ENCODE assay signal across 7 cellular contexts in the genomic region with DNA sequence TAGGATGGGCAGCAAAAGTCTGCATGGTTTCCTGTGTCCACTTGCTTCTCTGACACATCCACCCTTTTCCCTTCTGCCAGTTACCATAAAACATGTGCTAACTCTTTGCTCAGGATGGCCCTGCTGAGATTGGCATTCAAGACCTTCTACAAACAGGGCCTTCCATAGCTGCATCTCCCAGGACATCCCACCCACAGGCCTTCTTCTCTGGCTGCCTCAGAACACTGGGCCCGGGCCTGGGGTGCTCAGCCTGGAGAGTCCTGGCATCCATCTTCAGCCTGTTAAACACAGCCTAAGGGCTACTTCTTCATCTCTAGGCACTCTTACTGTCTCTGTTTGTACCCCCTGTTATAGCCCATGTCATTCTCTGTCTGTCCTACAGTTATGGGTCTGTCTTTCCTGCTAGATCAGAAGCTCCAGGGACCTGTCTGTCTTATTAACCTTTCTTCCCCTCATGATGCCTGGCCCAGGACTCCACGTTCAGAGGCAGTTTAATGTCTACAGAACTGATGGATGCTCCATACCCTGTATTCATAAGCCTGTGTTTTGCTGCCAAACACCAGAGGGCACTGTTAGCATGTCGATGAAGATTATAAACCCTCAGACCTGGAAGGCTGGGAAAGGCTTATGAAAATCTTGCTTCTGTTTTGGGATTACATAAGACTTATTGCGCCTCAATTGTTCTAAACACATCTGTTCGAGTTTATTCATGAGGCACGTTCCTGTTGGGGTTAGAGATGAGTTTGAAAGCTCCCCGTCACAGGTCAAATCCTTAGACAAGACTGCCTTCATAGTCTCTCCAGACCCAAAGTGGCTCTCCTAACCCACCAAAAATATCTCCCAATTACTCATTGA. TPM values are rescaled to one million over a fixed set of nuclear protein-coding genes. Genes with fewer than 3 reads are reported as not detected.
A peak's percentile ranks its signal among the peaks of the same experiment; 100 is the strongest.
DNase-seq lines count a peak whose midpoint lies in the region; ATAC-seq and TF ChIP-seq lines count a peak whose summit lies in the region.

No MANE protein-coding gene starts in this region.

- H3K79me2 ChIP-seq in DOHH2 (ENCODE audit: control insufficient read depth, low read length): no peaks in the 10 kb centered on the region

- no peak overlapping the region for H3K4me2 ChIP-seq in DOHH2 (ENCODE audit: low read length)

- H3K4me3 Mint-ChIP-seq in chondrocyte (ENCODE audit: unreplicated experiment): no peak overlapping the region

- no peaks in the 10 kb centered on the region for H3F3A ChIP-seq in DOHH2 (ENCODE audit: control insufficient read depth, insufficient read depth)

- peak; percentile 86 for TF ChIP-seq CTCF in DOHH2 (IDR thresholded peaks at IDR 0.05; ENCODE audit: low read depth, low read length, poor library complexity, severe bottlenecking)
- TF ChIP-seq CTCF in RWPE2 (IDR thresholded peaks at IDR 0.05; ENCODE audit: poor library complexity, severe bottlenecking): peak; percentile 78
- peak; percentile 89 for TF ChIP-seq CTCF in chondrocyte (IDR thresholded peaks at IDR 0.05)

- DNase-seq in HT1080 (ENCODE audit: low read depth): peak; percentile 43
- DNase-seq in RWPE2 (ENCODE audit: low spot score): no peak
- DNase-seq in chondrocyte (ENCODE audit: low spot score): no peak
- DNase-seq in left kidney (ENCODE audit: low read depth, low spot score): peak; percentile 87
- DNase-seq in stimulated activated naive CD8-positive, alpha-beta T cell treated with anti-CD3 and anti-CD28 coated beads, Interleukin-15, Interleukin-2, amounts not matched to agents 100 U/mL and 50 U/mL, for 24 hours: no peak

- H3K4me1 Mint-ChIP-seq in chondrocyte (ENCODE audit: low read depth): no peaks in the 10 kb centered on the region

- no peaks in the 10 kb centered on the region for H3K9me3 Mint-ChIP-seq in chondrocyte (ENCODE audit: low read depth)

- H3K27me3 Mint-ChIP-seq in chondrocyte (ENCODE audit: low read depth): no peaks in the 10 kb centered on the region

- H3K9me3 ChIP-seq in DOHH2 (ENCODE audit: control insufficient read depth, insufficient read depth, low read length) (no peaks in the 10 kb centered on the region), RWPE2 (ENCODE audit: severe bottlenecking) (no peaks in the 10 kb centered on the region)

- no peaks in the 10 kb centered on the region for H4K20me1 ChIP-seq in DOHH2 (ENCODE audit: control insufficient read depth, insufficient read depth, low read depth, low read length)

- no peaks in the 10 kb centered on the region for H3K36me3 ChIP-seq in DOHH2 (ENCODE audit: control insufficient read depth, low read length)
- no peaks in the 10 kb centered on the region for H3K36me3 ChIP-seq in RWPE2 (ENCODE audit: low read depth)

- H3K4me3 ChIP-seq in DOHH2 (ENCODE audit: low read length) (no peak overlapping the region), RWPE2 (ENCODE audit: severe bottlenecking) (no peak overlapping the region)

- H3K27me3 ChIP-seq in DOHH2 (ENCODE audit: control insufficient read depth, low read length) (peaks cover 16% of the 10 kb centered on the region), RWPE2 (ENCODE audit: insufficient read depth, poor library complexity, severe bottlenecking) (no peaks in the 10 kb centered on the region)

- H3K36me3 Mint-ChIP-seq in chondrocyte (ENCODE audit: low read depth): no peaks in the 10 kb centered on the region

- H3K4me1 ChIP-seq in DOHH2 (ENCODE audit: control insufficient read depth, low read length): no peaks in the 10 kb centered on the region
- H3K4me1 ChIP-seq in RWPE2 (ENCODE audit: insufficient read depth, poor library complexity, severe bottlenecking): no peaks in the 10 kb centered on the region

- H3K27ac Mint-ChIP-seq in chondrocyte (ENCODE audit: unreplicated experiment): no peak overlapping the region

- H3K27ac ChIP-seq in DOHH2 (ENCODE audit: low read depth, low read length): no peak overlapping the region
- H3K27ac ChIP-seq in RWPE2 (ENCODE audit: poor library complexity, severe bottlenecking): no peak overlapping the region

- H3K9me2 ChIP-seq in DOHH2 (replicated peaks; ENCODE audit: control insufficient read depth, low read length): no peaks in the 10 kb centered on the region

- ATAC-seq in RWPE2 (ENCODE audit: low read depth) (peak; percentile 92), HG03521 (IDR thresholded peaks at IDR 0.05; ENCODE audit: unreplicated experiment) (no peak)
- peak; percentile 84 for ATAC-seq in stimulated activated naive CD8-positive, alpha-beta T cell treated with anti-CD3 and anti-CD28 coated beads, Interleukin-15, Interleukin-2, amounts not matched to agents 100 U/mL and 50 U/mL, for 24 hours

RNA-seq across cellular contexts. Expression of gene SEMA3G, which starts 16.5 kb away (rescaled TPM):
- 0.43 and 0.53 TPM in 2 replicates for total RNA-seq in HT1080 (2014; rRNA removed; shearing (Covaris generic))
- polyA plus RNA-seq in HT1080 (2015; cell fraction: cytosol; rRNA removed): 0.87 and 1.5 TPM in 2 replicates
- polyA plus RNA-seq in HT1080 (2015; cell fraction: nucleus; rRNA removed): 1.7 and 3.9 TPM in 2 replicates
- total RNA-seq in chondrocyte: 0.17 TPM in 1 of 3 replicates, not detected in the others

RNA-seq across cellular contexts. Expression of gene PHF7, which starts 17.9 kb away (rescaled TPM):
- total RNA-seq in HT1080 (2014; rRNA removed; shearing (Covaris generic)): 6.0 and 6.3 TPM in 2 replicates
- polyA plus RNA-seq in HT1080 (2015; cell fraction: cytosol; rRNA removed): 12.3 and 18.1 TPM in 2 replicates
- 15.7 and 28.4 TPM in 2 replicates for polyA plus RNA-seq in HT1080 (2015; cell fraction: nucleus; rRNA removed)
- total RNA-seq in chondrocyte: 5.1 to 7.1 TPM (median 5.5 TPM) in 3 replicates

RNA-seq across cellular contexts. Expression of gene BAP1, which starts 18.6 kb away (rescaled TPM):
- 90.4 and 103 TPM in 2 replicates for total RNA-seq in HT1080 (2014; rRNA removed; shearing (Covaris generic))
- 44.4 and 46.0 TPM in 2 replicates for polyA plus RNA-seq in HT1080 (2015; cell fraction: cytosol; rRNA removed)
- polyA plus RNA-seq in HT1080 (2015; cell fraction: nucleus; rRNA removed): 91.1 and 123 TPM in 2 replicates
- 82.1 to 85.4 TPM (median 84.3 TPM) in 3 replicates for total RNA-seq in chondrocyte

RNA-seq across cellular contexts. Expression of gene TNNC1, which starts 25.5 kb away (rescaled TPM):
- total RNA-seq in HT1080 (2014; rRNA removed; shearing (Covaris generic)): 0.13 TPM in 1 of 2 replicates, not detected in the other
- 0.21 TPM in 1 of 2 replicates, not detected in the other for polyA plus RNA-seq in HT1080 (2015; cell fraction: cytosol; rRNA removed)
- polyA plus RNA-seq in HT1080 (2015; cell fraction: nucleus; rRNA removed): 0.24 TPM in 1 of 2 replicates, not detected in the other
- total RNA-seq in chondrocyte: 3.3 to 13.7 TPM (median 12.7 TPM) in 3 replicates

RNA-seq across cellular contexts. Expression of gene NISCH, which starts 27.0 kb away (rescaled TPM):
- total RNA-seq in HT1080 (2014; rRNA removed; shearing (Covaris generic)): 19.1 and 21.0 TPM in 2 replicates
- 12.4 and 13.3 TPM in 2 replicates for polyA plus RNA-seq in HT1080 (2015; cell fraction: cytosol; rRNA removed)
- 115 and 131 TPM in 2 replicates for polyA plus RNA-seq in HT1080 (2015; cell fraction: nucleus; rRNA removed)
- 97.6 to 121 TPM (median 101 TPM) in 3 replicates for total RNA-seq in chondrocyte

Comparison
In these comparisons a context has a peak if more than half of its experiments do, and no peak if none do; other contexts are left out.
1. DNase-seq: peak in HT1080 (single experiment) and left kidney (single experiment); none in RWPE2 (single experiment), chondrocyte (single experiment) and stimulated activated naive CD8-positive, alpha-beta T cell treated with anti-CD3 and anti-CD28 coated beads, Interleukin-15, Interleukin-2, amounts not matched to agents 100 U/mL and 50 U/mL, for 24 hours (single experiment).
2. Peak in every context shown above with its lines, with median percentiles within 50 percentile points of each other: CTCF ChIP-seq.